ENCODE assay signal across 7 cellular contexts in genomic region chr12:9646794-9647622, GRCh38.
A peak's percentile ranks its signal among the peaks of the same experiment; 100 is the strongest.
DNase-seq lines count a peak whose midpoint lies in the region; ATAC-seq, FAIRE-seq and TF ChIP-seq lines count a peak whose summit lies in the region.

No MANE protein-coding gene starts in this region.

- no peak for FAIRE-seq in GM19239 (lab: Jason Lieb, UNC)

- no peak for TF ChIP-seq CTCF in fibroblast of pulmonary artery (IDR thresholded peaks at IDR 0.05; ENCODE audit: low read length, missing control alignments)

- peak overlapping the region; percentile 65 for H3K4me3 ChIP-seq in fibroblast of pulmonary artery (replicated peaks; ENCODE audit: low read depth, low read length)
- peak overlapping the region; percentile 69 for H3K4me3 ChIP-seq in skeletal muscle cell (ENCODE audit: low read depth, low read length)

- ATAC-seq in HG02870 (IDR thresholded peaks at IDR 0.05; ENCODE audit: unreplicated experiment), result no peak
- no peak for ATAC-seq in GM21576 (IDR thresholded peaks at IDR 0.05; ENCODE audit: unreplicated experiment)

- DNase-seq in HCEC 1CT (peak; percentile 43), SW480 (ENCODE audit: low spot score) (peak; percentile 41), fibroblast of pulmonary artery (ENCODE audit: low read depth) (peak; percentile 32), skeletal muscle cell (ENCODE audit: low read depth) (no peak), GM19239 (ENCODE audit: insufficient read length, low spot score) (no peak)

Comparison
In these comparisons a context has a peak if more than half of its experiments do, and no peak if none do; other contexts are left out.
1. DNase-seq: peak in HCEC 1CT (single experiment), SW480 (single experiment) and fibroblast of pulmonary artery (single experiment); none in skeletal muscle cell (single experiment) and GM19239 (single experiment).